In the genomic region with DNA sequence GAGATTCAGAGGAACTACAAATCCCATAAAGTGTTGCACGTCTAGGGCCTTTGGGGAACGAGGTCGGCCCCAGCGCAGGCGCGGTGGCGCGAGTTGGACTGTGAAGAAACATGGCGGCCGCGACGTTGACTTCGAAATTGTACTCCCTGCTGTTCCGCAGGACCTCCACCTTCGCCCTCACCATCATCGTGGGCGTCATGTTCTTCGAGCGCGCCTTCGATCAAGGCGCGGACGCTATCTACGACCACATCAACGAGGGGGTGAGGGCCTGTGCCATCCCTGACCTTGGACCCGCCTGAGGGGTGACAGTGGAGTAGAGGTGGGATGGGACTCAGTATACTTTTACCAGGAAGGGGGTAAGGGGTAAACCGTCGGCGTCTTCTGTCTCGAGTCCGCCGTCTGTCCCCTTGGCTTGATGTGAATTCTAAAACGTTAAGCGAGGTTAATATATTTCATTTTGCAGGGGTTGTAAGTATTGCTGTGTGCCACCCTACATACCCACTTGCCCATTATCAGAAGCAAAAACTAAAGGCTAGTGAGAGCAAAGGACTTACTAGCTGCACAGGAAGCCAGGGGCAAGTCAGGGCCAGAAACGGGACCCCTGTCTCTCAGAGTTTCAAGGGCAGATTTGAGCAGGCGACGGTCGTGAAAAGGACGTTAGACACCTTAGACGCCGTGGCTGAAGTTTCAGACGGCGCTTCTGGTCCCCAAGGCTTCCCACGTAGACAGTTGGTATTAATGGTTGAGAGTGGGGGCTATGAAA, we compare ENCODE assay signal across 8 cellular contexts. TPM values are rescaled to one million over a fixed set of nuclear protein-coding genes. Genes with fewer than 3 reads are reported as not detected.
DNase-seq lines count a peak whose midpoint lies in the region; ATAC-seq, FAIRE-seq and TF ChIP-seq lines count a peak whose summit lies in the region.

UQCR10 (plus strand) TSS at position 81 of the 763 bp plus-strand sequence; CDS start at position 111, 30 bp downstream.

- no peak for FAIRE-seq in bronchial epithelial cell (lab: Jason Lieb, UNC)

- ATAC-seq in HG03064 (IDR thresholded peaks at IDR 0.05; ENCODE audit: low read depth, unreplicated experiment), result peak; percentile 51

- H3K4me3 ChIP-seq in WI38 (ENCODE audit: low read depth, low read length) (peak within 1 kb of the TSS; percentile 88), bronchial epithelial cell (ENCODE audit: low read depth, low read length) (peak within 1 kb of the TSS; percentile 71)

- H3K27me3 ChIP-seq in bronchial epithelial cell (ENCODE audit: control insufficient read depth, insufficient read depth, low read length), result no peaks in the 10 kb centered on the region

- peak within 1 kb of the TSS; percentile 94 to 99 (median 98) for H3K27ac Mint-ChIP-seq in immature natural killer cell

- TF ChIP-seq CTCF in WI38 (IDR thresholded peaks at IDR 0.05; ENCODE audit: low read depth, low read length), result no peak
- TF ChIP-seq CTCF in bronchial epithelial cell (IDR thresholded peaks at IDR 0.05; ENCODE audit: insufficient read depth, low read length, severe bottlenecking), result no peak

- H3K36me3 ChIP-seq in bronchial epithelial cell (ENCODE audit: control insufficient read depth, insufficient read depth, low read length), result peaks cover 6% of the 10 kb centered on the region

- peak; percentile 85 for TF ChIP-seq POLR2A in GM18526 (IDR thresholded peaks at IDR 0.05; ENCODE audit: extremely low read depth, insufficient read length)

- peak within 1 kb of the TSS; percentile 98 to 100 (median 99) for H3K4me3 Mint-ChIP-seq in immature natural killer cell

- H3K27me3 Mint-ChIP-seq in immature natural killer cell (ENCODE audit: low read depth in 3 of 3), result peaks cover 0 to 3% (median 0%) of the 10 kb centered on the region in 3 donors

- peak; percentile 76 for DNase-seq in 8988T
- DNase-seq in NCI-H2196 (lab: John Stamatoyannopoulos, UW; ENCODE audit: unreplicated experiment), result peak; percentile 72
- peak; percentile 86 for DNase-seq in bronchial epithelial cell (ENCODE audit: low read depth)
- DNase-seq in immature natural killer cell, result peak; percentile 89 to 93 (median 93)
- peak; percentile 86 for DNase-seq in smooth muscle cell of the brain vasculature (ENCODE audit: low read depth, low spot score)

- H3K9me3 Mint-ChIP-seq in immature natural killer cell, result no peaks in the 10 kb centered on the region

- peaks cover 36 to 49% of the 10 kb centered on the region in 2 donors for H3K4me1 Mint-ChIP-seq in immature natural killer cell

- H3K36me3 Mint-ChIP-seq in immature natural killer cell, result no peaks in the 10 kb centered on the region

RNA-seq across cellular contexts. Expression of gene UQCR10, which starts in this region (rescaled TPM):
- 42.4 and 88.2 TPM in 2 replicates for total RNA-seq in bronchial epithelial cell
- polyA plus RNA-seq in immature natural killer cell, result 100 to 1,000 TPM; 285 to 342 (median 286) TPM

Comparison
In these comparisons a context has a peak if more than half of its experiments do, and no peak if none do; other contexts are left out.
1. Peak in every context shown above with its lines: DNase-seq, ATAC-seq and H3K4me3 ChIP-seq.